Comparison of ENCODE assay signal across 7 cellular contexts in genomic region chr10:32057041-32057372, GRCh38. TPM values are rescaled to one million over a fixed set of nuclear protein-coding genes. Genes with fewer than 3 reads are reported as not detected.
A peak's percentile ranks its signal among the peaks of the same experiment; 100 is the strongest.
DNase-seq lines count a peak whose midpoint lies in the region; ATAC-seq and TF ChIP-seq lines count a peak whose summit lies in the region.

No MANE protein-coding gene starts in this region.

- H3K9ac ChIP-seq in iPS-15b (ENCODE audit: low read depth, low read length), result no peak overlapping the region

- no peaks in the 10 kb centered on the region for H3K9me3 ChIP-seq in iPS-15b (ENCODE audit: control insufficient read depth, insufficient read depth, low read length)

- H3K4me3 Mint-ChIP-seq in stimulated activated effector memory CD8-positive, alpha-beta T cell treated with anti-CD3 and anti-CD28 coated beads, Interleukin-12 subunit alpha, Interleukin-12 subunit beta, amount 100 ng/mL, for 72 hours, result peak overlapping the region; percentile 96

- DNase-seq in H7, result peak; percentile 17
- DNase-seq in stimulated activated effector memory CD8-positive, alpha-beta T cell treated with anti-CD3 and anti-CD28 coated beads, Interleukin-12 subunit alpha, Interleukin-12 subunit beta, amount 100 ng/mL, for 72 hours (ENCODE audit: low spot score in 2 of 2), result no peak
- no peak for DNase-seq in stimulated activated CD4-positive, alpha-beta T cell treated with anti-CD3 and anti-CD28 coated beads, Interleukin-12 subunit alpha, Interleukin-12 subunit beta, amount 100 ng/mL, for 4 hours

- H3K4me1 ChIP-seq in iPS-15b (ENCODE audit: control insufficient read depth, insufficient read depth, low read length), result peaks cover 18% of the 10 kb centered on the region

- H3K9me3 Mint-ChIP-seq in stimulated activated effector memory CD8-positive, alpha-beta T cell treated with anti-CD3 and anti-CD28 coated beads, Interleukin-12 subunit alpha, Interleukin-12 subunit beta, amount 100 ng/mL, for 72 hours, result no peaks in the 10 kb centered on the region

- H3K27me3 ChIP-seq in H7 (ENCODE audit: control insufficient read depth, insufficient read depth, low read length) (no peaks in the 10 kb centered on the region), iPS-15b (ENCODE audit: control insufficient read depth, insufficient read depth, low read length) (peaks cover 6% of the 10 kb centered on the region)

- no peak for TF ChIP-seq CTCF in WI38 (IDR thresholded peaks at IDR 0.05; ENCODE audit: low read depth, low read length)

- peak overlapping the region; percentile 96 for H3K27ac Mint-ChIP-seq in stimulated activated effector memory CD8-positive, alpha-beta T cell treated with anti-CD3 and anti-CD28 coated beads, Interleukin-12 subunit alpha, Interleukin-12 subunit beta, amount 100 ng/mL, for 72 hours

- no peak for ATAC-seq in stimulated activated effector memory CD8-positive, alpha-beta T cell treated with anti-CD3 and anti-CD28 coated beads, Interleukin-12 subunit alpha, Interleukin-12 subunit beta, amount 100 ng/mL, for 72 hours
- ATAC-seq in HG03571 (IDR thresholded peaks at IDR 0.05; ENCODE audit: unreplicated experiment) (no peak), HG02678 (IDR thresholded peaks at IDR 0.05; ENCODE audit: unreplicated experiment) (no peak)

- peaks cover 50% of the 10 kb centered on the region for H3K36me3 Mint-ChIP-seq in stimulated activated effector memory CD8-positive, alpha-beta T cell treated with anti-CD3 and anti-CD28 coated beads, Interleukin-12 subunit alpha, Interleukin-12 subunit beta, amount 100 ng/mL, for 72 hours

- peaks cover 23% of the 10 kb centered on the region for H3K4me1 Mint-ChIP-seq in stimulated activated effector memory CD8-positive, alpha-beta T cell treated with anti-CD3 and anti-CD28 coated beads, Interleukin-12 subunit alpha, Interleukin-12 subunit beta, amount 100 ng/mL, for 72 hours

- no peaks in the 10 kb centered on the region for H3K36me3 ChIP-seq in H7 (replicated peaks; ENCODE audit: control insufficient read depth, insufficient read depth, low read length)
- no peaks in the 10 kb centered on the region for H3K36me3 ChIP-seq in iPS-15b (ENCODE audit: control insufficient read depth, insufficient read depth, low read length)

- H3K4me3 ChIP-seq in H7 (ENCODE audit: insufficient read depth, low read depth, low read length), result no peak overlapping the region
- peak overlapping the region; percentile 70 for H3K4me3 ChIP-seq in WI38 (ENCODE audit: low read depth, low read length)
- peak overlapping the region; percentile 87 for H3K4me3 ChIP-seq in iPS-15b (ENCODE audit: low read depth, low read length)

RNA-seq across cellular contexts. Expression of gene KIF5B, which starts 0.8 kb away (rescaled TPM):
- 61.1 and 91.5 TPM in 2 replicates for total RNA-seq in H7 (2014; rRNA removed; shearing (Covaris generic))
